In genomic region chr2:216107760-216108159, GRCh38 we compare ENCODE assay signal across 11 cellular contexts. TPM values are rescaled to one million over a fixed set of nuclear protein-coding genes. Genes with fewer than 3 reads are reported as not detected.
DNase-seq lines count a peak whose midpoint lies in the region; TF ChIP-seq lines count a peak whose summit lies in the region.
"Had no signal": no experiment of that assay in that cellular context is flagged by ENCODE, and none has a peak within 500 bp of the region (broad histone marks: within the 10 kb centered on the region; RNA-seq: fewer than 3 reads in every experiment).

No MANE protein-coding gene starts in this region.

- H3K36me3 ChIP-seq in esophagus (ENCODE audit: control insufficient read depth in 2 of 2, insufficient read depth in 2 of 2, low read length in 1 of 2), result no peaks in the 10 kb centered on the region
- H3K36me3 ChIP-seq in neural cell (ENCODE audit: insufficient read depth, low read length), result peaks cover 3% of the 10 kb centered on the region

- no peaks in the 10 kb centered on the region for H3K9me2 ChIP-seq in neural cell (ENCODE audit: insufficient read depth, low read length)

- H4K20me1 ChIP-seq in neural cell (ENCODE audit: insufficient read depth), result no peaks in the 10 kb centered on the region

- H3K4me2 ChIP-seq in neural cell (ENCODE audit: low read length), result no peak overlapping the region

- H3K9ac ChIP-seq in neural cell (ENCODE audit: low read length), result peak overlapping the region; percentile 49

- H3F3A ChIP-seq in neural cell (ENCODE audit: insufficient read depth, low read length, poor library complexity, severe bottlenecking), result no peaks in the 10 kb centered on the region

- H3K9me3 ChIP-seq in esophagus (ENCODE audit: control insufficient read depth in 2 of 2, insufficient read depth in 1 of 2, low read depth in 1 of 2, low read length in 1 of 2), result no peaks in the 10 kb centered on the region
- no peaks in the 10 kb centered on the region for H3K9me3 ChIP-seq in neural cell (ENCODE audit: low read length)

- no peak for TF ChIP-seq EP300 in neural cell (conservative IDR thresholded peaks at IDR 0.05; ENCODE audit: poor library complexity, severe bottlenecking)

- WGBS in esophagus, 2 donors, result 40% methylated on average over 13 of the region's 13 CpGs

- H3K27ac ChIP-seq in esophagus (ENCODE audit: low read depth in 2 of 2, low read length in 1 of 2) (no peak overlapping the region), neural cell (ENCODE audit: low read length) (no peak overlapping the region)

- H3K4me1 ChIP-seq in esophagus (ENCODE audit: control insufficient read depth in 2 of 2, insufficient read depth in 2 of 2, low read length in 1 of 2), result no peaks in the 10 kb centered on the region

- no peak for TF ChIP-seq RAD21 in neural cell (conservative IDR thresholded peaks at IDR 0.05)

- H3K4me3 ChIP-seq in esophagus (ENCODE audit: low read depth in 1 of 2, low read length in 2 of 2) (peak overlapping the region; percentile 2 to 16), neural cell (ENCODE audit: low read length) (no peak overlapping the region)

- no peak overlapping the region for H2AFZ ChIP-seq in neural cell (ENCODE audit: low read depth, low read length)

- H3K79me2 ChIP-seq in neural cell (replicated peaks; ENCODE audit: insufficient read depth, low read length), result peaks cover 31% of the 10 kb centered on the region

- TF ChIP-seq CTCF in neural cell (IDR thresholded peaks at IDR 0.05; ENCODE audit: poor library complexity, severe bottlenecking), result no peak

- H3K27me3 ChIP-seq in esophagus (ENCODE audit: control insufficient read depth in 1 of 2, insufficient read depth in 2 of 2, low read length in 2 of 2) (no peaks in the 10 kb centered on the region), neural cell (ENCODE audit: insufficient read depth, low read depth, low read length) (no peaks in the 10 kb centered on the region)

- DNase-seq in ELF-1 (ENCODE audit: low read depth, low spot score), result peak; percentile 85
- DNase-seq in NCI-H82 treated with DMSO at 0.1 percent for 48 hours (lab: John Stamatoyannopoulos, UW; ENCODE audit: unreplicated experiment), result peak; percentile 28
- no peak for DNase-seq in COLO668 (lab: John Stamatoyannopoulos, UW; ENCODE audit: unreplicated experiment)
- no peak for DNase-seq in NCI-H1436 (lab: John Stamatoyannopoulos, UW)
- no peak for DNase-seq in DMS79 (lab: John Stamatoyannopoulos, UW)
- no peak for DNase-seq in nucleus accumbens (lab: John Stamatoyannopoulos, UW)
- DNase-seq: NCI-H1436 treated with DMSO at 0.1 percent for 48 hours; NK-92 treated with Interleukin-12 subunit alpha and Interleukin-12 subunit beta, amount 100 ng/mL, for 24 hours; T-helper 17 cell had no signal

TF ChIP-seq in neural cell, 6 proteins besides CTCF, POLR2A, EP300 and RAD21:
- TF ChIP-seq POLR2AphosphoS5 (IDR thresholded peaks at IDR 0.05) (no peak), MXI1 (conservative IDR thresholded peaks at IDR 0.05; ENCODE audit: poor library complexity, severe bottlenecking) (no peak)
TF ChIP-seq in neural cell: peak in this region for 0.

RNA-seq across cellular contexts. Expression of gene XRCC5, which starts 1.4 kb away (rescaled TPM):
- polyA plus RNA-seq in esophagus (100 to 1,000 TPM in 1 of 2 donors, 10 to 100 TPM in 1; 57.9 to 100 TPM), neural cell (270 and 279 TPM in 2 replicates)
- 609 and 718 TPM in 2 replicates for polyA minus RNA-seq in neural cell

RNA-seq across cellular contexts. Expression of gene TMEM169, which starts 26.0 kb away (rescaled TPM):
- under 1 TPM; 0.04 to 0.07 TPM for polyA plus RNA-seq in esophagus
- 28.8 and 29.6 TPM in 2 replicates for polyA plus RNA-seq in neural cell
- 58.9 and 60.4 TPM in 2 replicates for polyA minus RNA-seq in neural cell

RNA-seq across cellular contexts. Expression of gene PECR, which starts 26.2 kb away (rescaled TPM):
- 1 to 10 TPM; 2.5 to 3.6 TPM for polyA plus RNA-seq in esophagus
- 22.1 and 25.1 TPM in 2 replicates for polyA plus RNA-seq in neural cell
- 38.0 and 43.5 TPM in 2 replicates for polyA minus RNA-seq in neural cell

Comparison
In these comparisons a context has a peak if more than half of its experiments do, and no peak if none do; other contexts are left out.
1. DNase-seq: peak in ELF-1 (single experiment) and NCI-H82 treated with DMSO at 0.1 percent for 48 hours (single experiment); none in COLO668 (single experiment), NCI-H1436 (single experiment), DMS79 (single experiment) and nucleus accumbens (0 of 56).
2. RNA of gene TMEM169, which starts 26.0 kb away (polyA plus RNA-seq): 28.8 to 29.6 TPM in neural cell; 0.04 to 0.07 TPM in esophagus; every median in the first group is over 10 times any median in the second.